ENCODE assay signal across 37 cellular contexts in genomic region chr17:49903523-49903922, GRCh38. TPM values are rescaled to one million over a fixed set of nuclear protein-coding genes. Genes with fewer than 3 reads are reported as not detected.
"Had no signal": no experiment of that assay in that cellular context is flagged by ENCODE, and none has a peak within 500 bp of the region (broad histone marks: within the 10 kb centered on the region; RNA-seq: fewer than 3 reads in every experiment).

No MANE protein-coding gene starts in this region.

- H3K9me3 ChIP-seq: heart left ventricle, pancreas, prostate gland, sigmoid colon, thoracic aorta had no signal

- H3K36me3 ChIP-seq: brain microvascular endothelial cell, heart left ventricle, pancreas, prostate gland, sigmoid colon, thoracic aorta, WERI-Rb-1 had no signal

- H3K4me3 ChIP-seq: heart left ventricle, pancreas, prostate gland, sigmoid colon, thoracic aorta had no signal

- H3K27ac ChIP-seq: brain microvascular endothelial cell, heart left ventricle, pancreas, prostate gland, sigmoid colon, thoracic aorta, WERI-Rb-1 had no signal

- H3K4me1 ChIP-seq: pancreas, prostate gland had no signal

- DNase-seq: activated CD4-positive, alpha-beta T cell treated with anti-CD3 and anti-CD28 coated beads, Interleukin-2, amount 50 U/mL, for 1 hour; activated CD8-positive, alpha-beta T cell treated with anti-CD3 and anti-CD28 coated beads for 36 hours; activated gamma-delta T cell treated with Interleukin-2 at 50 U/mL for 16 hours; activated naive CD4-positive, alpha-beta T cell treated with anti-CD3 and anti-CD28 coated beads, Interleukin-2, amount 50 U/mL, for 16 hours; activated T-cell treated with anti-CD3 and anti-CD28 coated beads, Interleukin-2, amount 50 U/mL, for 4 hours; amniotic stem cell; brain microvascular endothelial cell; caudate nucleus; cortex of kidney; foreskin fibroblast; heart left ventricle; left cardiac atrium; left ventricle myocardium superior; nucleus accumbens; pancreas; retina; sigmoid colon; small intestine; stimulated activated CD4-positive, alpha-beta T cell treated with anti-CD3 and anti-CD28 coated beads, Interleukin-4, amount 100 ng/mL, for 24 hours; T-helper 17 cell; T1000; WERI-Rb-1 had no signal

- ATAC-seq: activated CD4-positive, CD25-positive, alpha-beta regulatory T cell treated with anti-CD3 and anti-CD28 coated beads, Interleukin-2, amount 50 U/mL, for 24 hours; activated CD8-positive, alpha-beta T cell treated with anti-CD3 and anti-CD28 coated beads for 36 hours; activated T-cell treated with anti-CD3 and anti-CD28 coated beads, Interleukin-2, amount 50 U/mL, for 4 hours; activated T-helper 17 cell treated with anti-CD3 and anti-CD28 coated beads, Interleukin-2, amount 50 U/mL, for 72 hours; esophagus mucosa; heart left ventricle; left cardiac atrium; left ventricle myocardium superior; pancreas; stimulated activated effector memory CD8-positive, alpha-beta T cell treated with anti-CD3 and anti-CD28 coated beads, Interleukin-12 subunit alpha, Interleukin-12 subunit beta, amount 100 ng/mL, for 72 hours; T-helper 17 cell had no signal

RNA-seq across cellular contexts. Expression of gene TAC4, which starts 55.7 kb away (rescaled TPM):
- total RNA-seq: activated CD8-positive, alpha-beta T cell treated with anti-CD3 and anti-CD28 coated beads for 36 hours; activated T-cell treated with anti-CD3 and anti-CD28 coated beads, Interleukin-2, amount 50 U/mL, for 4 hours; activated T-helper 17 cell treated with anti-CD3 and anti-CD28 coated beads, Interleukin-2, amount 50 U/mL, for 72 hours; astrocyte; chondrocyte; esophagus mucosa; left cardiac atrium; left ventricle myocardium superior; lung microvascular endothelial cell; mesenteric fat pad; mucosa of gallbladder; pancreas; prostate gland; sigmoid colon; subcutaneous adipose tissue; T-helper 17 cell; thoracic aorta; ureter had no signal
- polyA plus RNA-seq: heart left ventricle, keratinocyte, neural cell, pancreas, small intestine had no signal
